In genomic region chr16:77856455-77857138, GRCh38 we compare ENCODE assay signal across 23 cellular contexts.
A peak's percentile ranks its signal among the peaks of the same experiment; 100 is the strongest.
DNase-seq lines count a peak whose midpoint lies in the region; ATAC-seq, FAIRE-seq and TF ChIP-seq lines count a peak whose summit lies in the region.
"Had no signal": no experiment of that assay in that cellular context is flagged by ENCODE, and none has a peak within 500 bp of the region (broad histone marks: within the 10 kb centered on the region; RNA-seq: fewer than 3 reads in every experiment).

No MANE protein-coding gene starts in this region.

- H3K4me1 ChIP-seq in GM23338 (ENCODE audit: insufficient read depth) (peaks cover 28% of the 10 kb centered on the region), kidney (ENCODE audit: control insufficient read depth in 1 of 2, insufficient read depth in 1 of 2, low read depth in 1 of 2, low read length in 2 of 2) (no peaks in the 10 kb centered on the region)
- H3K4me1 ChIP-seq: SJCRH30 had no signal

- H3K9me3 Mint-ChIP-seq in GM23338 (no peaks in the 10 kb centered on the region), WTC11 (no peaks in the 10 kb centered on the region)
- H3K9me3 Mint-ChIP-seq: CD4-positive, alpha-beta memory T cell had no signal

- no peak overlapping the region for H2AFZ ChIP-seq in GM23338
- H2AFZ ChIP-seq: PC-9 had no signal

- H3K9me3 ChIP-seq in kidney (ENCODE audit: control insufficient read depth in 1 of 2, low read length in 2 of 2): no peaks in the 10 kb centered on the region
- H3K9me3 ChIP-seq: BLaER1, SJCRH30 had no signal

- H3F3A ChIP-seq in GM23338 (replicated peaks; ENCODE audit: low read depth): peaks cover 6% of the 10 kb centered on the region

- no peak for TF ChIP-seq CTCF in GM23338 (conservative IDR thresholded peaks at IDR 0.05; ENCODE audit: low read depth in 2 of 2)
- TF ChIP-seq CTCF in WTC11 (IDR thresholded peaks at IDR 0.05): no peak
- TF ChIP-seq CTCF in kidney (IDR thresholded peaks at IDR 0.05; ENCODE audit: borderline replicate concordance, extremely low read depth, insufficient read depth): no peak

- H3K4me3 Mint-ChIP-seq in GM23338 (peak overlapping the region; percentile 34), WTC11 (peak overlapping the region; percentile 31)
- H3K4me3 Mint-ChIP-seq: CD4-positive, alpha-beta memory T cell had no signal

- intact Hi-C loops in kidney (cut with DNase I): no loop called here

- H3K36me3 ChIP-seq in GM23338 (ENCODE audit: insufficient read depth) (no peaks in the 10 kb centered on the region), kidney (ENCODE audit: control insufficient read depth in 1 of 2, insufficient read depth in 2 of 2, low read length in 2 of 2) (no peaks in the 10 kb centered on the region)
- H3K36me3 ChIP-seq: BLaER1, SJCRH30 had no signal

- H3K27me3 Mint-ChIP-seq in GM23338 (ENCODE audit: insufficient read depth, low read depth, poor library complexity): peaks cover 3% of the 10 kb centered on the region
- no peaks in the 10 kb centered on the region for H3K27me3 Mint-ChIP-seq in WTC11 (ENCODE audit: low read depth)

- H3K9me2 ChIP-seq in GM23338 (ENCODE audit: insufficient read depth): no peaks in the 10 kb centered on the region

- peak overlapping the region; percentile 70; the same call in 1 of the 2 replicates for H3K27ac Mint-ChIP-seq in GM23338
- peak overlapping the region; percentile 84 for H3K27ac Mint-ChIP-seq in WTC11
- H3K27ac Mint-ChIP-seq: CD4-positive, alpha-beta memory T cell had no signal

- POLR2A ChIA-PET in WTC11 (lab: Charles Lee): no interaction called here

- H4K20me1 ChIP-seq in GM23338 (replicated peaks; ENCODE audit: insufficient read depth): no peaks in the 10 kb centered on the region; the same call in 1 of the 2 replicates
- H4K20me1 ChIP-seq: BLaER1 had no signal

- no peaks in the 10 kb centered on the region for H3K79me2 ChIP-seq in GM23338 (replicated peaks; ENCODE audit: insufficient read depth)

- H3K4me1 Mint-ChIP-seq in GM23338 (peaks cover 26% of the 10 kb centered on the region), WTC11 (peaks cover 33% of the 10 kb centered on the region)

- H3K9ac ChIP-seq in kidney (ENCODE audit: low read length in 2 of 2): no peak overlapping the region
- H3K9ac ChIP-seq: BLaER1 had no signal

- H3K27me3 ChIP-seq in GM23338 (ENCODE audit: insufficient read depth): no peaks in the 10 kb centered on the region
- H3K27me3 ChIP-seq: BLaER1, SJCRH30 had no signal

- H3K27ac ChIP-seq in GM23338 (ENCODE audit: low read depth) (peak overlapping the region; percentile 78), kidney (ENCODE audit: low read depth in 2 of 2, low read length in 2 of 2) (no peak overlapping the region)
- H3K27ac ChIP-seq: BLaER1, PC-9, RWPE1, SJCRH30 had no signal

- H3K4me3 ChIP-seq in GM23338: peak overlapping the region; percentile 4
- H3K4me3 ChIP-seq in kidney (ENCODE audit: low read length in 2 of 2): no peak overlapping the region
- H3K4me3 ChIP-seq: BLaER1, GM12878, PC-9, SJCRH30 had no signal

- FAIRE-seq in kidney (lab: Jason Lieb, UNC): no peak
- FAIRE-seq: A204.1, GM12878 had no signal

- ATAC-seq in GM23338: peak; percentile 85
- ATAC-seq in WTC11: peak; percentile 74
- ATAC-seq: GM12878, HCT116 had no signal

- peak overlapping the region; percentile 42 for H3K4me2 ChIP-seq in GM23338
- H3K4me2 ChIP-seq: BLaER1, PC-9 had no signal

- no peaks in the 10 kb centered on the region for H3K36me3 Mint-ChIP-seq in GM23338 (ENCODE audit: low read depth)
- no peaks in the 10 kb centered on the region for H3K36me3 Mint-ChIP-seq in WTC11
- H3K36me3 Mint-ChIP-seq: CD4-positive, alpha-beta memory T cell had no signal

- CTCF ChIA-PET in WTC11 (lab: Charles Lee): interaction anchor here (1.2 kb wide), 2 partner anchors 72 to 146 kb away, joined by 3 read pairs; no protein-coding TSS in a partner anchor

- DNase-seq in GM23338 (ENCODE audit: low spot score) (peak; percentile 63), NCI-H524 (lab: John Stamatoyannopoulos, UW) (peak; percentile 11 to 76), WTC11 (ENCODE audit: low spot score) (no peak), iPS-NIHi7 (ENCODE audit: extremely low spot score) (peak; percentile 27), kidney (no peak), ureter (ENCODE audit: low spot score) (no peak)
- DNase-seq in stimulated activated CD4-positive, alpha-beta T cell treated with anti-CD3 and anti-CD28 coated beads, Interleukin-1b, Interleukin-23, amount 100 ng/mL, for 48 hours: no peak
- DNase-seq: Calu3; CD4-positive, alpha-beta memory T cell; DMS53; EL; KG1; NCI-H1105 treated with DMSO at 0.1 percent for 48 hours; NCI-H1694; NCI-H2227 treated with DMSO at 0.1 percent for 48 hours; NCI-H510A treated with DMSO at 0.1 percent for 48 hours; PC-9; SJCRH30 had no signal

TF ChIP-seq in WTC11, 78 proteins besides CTCF, POLR2A, EP300 and RAD21:
- TF ChIP-seq TEAD1 (CRISPR knock-in tag; IDR thresholded peaks at IDR 0.05) (0 out of 2 replicates have a peak, but pooled peaks have one; percentile 25), FOXK1 (CRISPR knock-in tag; IDR thresholded peaks at IDR 0.05) (peak; percentile 26; the same call in 1 of the 2 replicates), ZNF671 (CRISPR knock-in tag; IDR thresholded peaks at IDR 0.05) (no peak), MXD4 (CRISPR knock-in tag; IDR thresholded peaks at IDR 0.05; ENCODE audit: borderline replicate concordance) (no peak), ETV6 (CRISPR knock-in tag; IDR thresholded peaks at IDR 0.05) (0 out of 2 replicates have a peak, but pooled peaks have one; percentile 34)

Comparison
In these comparisons a context has a peak if more than half of its experiments do, and no peak if none do; other contexts are left out.
1. DNase-seq: peak in GM23338 (single experiment), NCI-H524 (2 of 2) and iPS-NIHi7 (single experiment); none in WTC11 (single experiment), stimulated activated CD4-positive, alpha-beta T cell treated with anti-CD3 and anti-CD28 coated beads, Interleukin-1b, Interleukin-23, amount 100 ng/mL, for 48 hours (single experiment), kidney (single experiment) and ureter (single experiment).